ENCODE assay signal across 13 cellular contexts in the genomic region with DNA sequence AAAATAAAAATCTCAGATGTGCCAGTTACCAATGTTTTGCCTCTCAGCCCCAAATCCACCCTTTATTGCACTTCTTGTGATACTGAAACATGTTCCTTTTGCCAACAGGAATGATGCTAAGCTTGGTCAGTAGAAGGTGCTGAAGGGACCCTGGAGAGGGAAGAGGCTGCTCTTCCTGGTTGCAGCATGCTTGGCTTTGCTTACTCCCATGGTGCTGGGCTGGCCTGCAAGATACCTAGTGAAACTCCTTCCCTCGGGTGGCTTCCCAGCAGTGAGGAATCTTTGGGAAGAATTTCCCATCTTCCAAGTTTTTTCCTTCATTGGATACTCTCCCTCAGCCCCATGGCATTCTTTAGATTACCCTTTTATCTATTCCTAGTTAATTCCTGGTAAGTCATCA.
DNase-seq lines count a peak whose midpoint lies in the region; ATAC-seq and TF ChIP-seq lines count a peak whose summit lies in the region.
"Had no signal": no experiment of that assay in that cellular context is flagged by ENCODE, and none has a peak within 500 bp of the region (broad histone marks: within the 10 kb centered on the region; RNA-seq: fewer than 3 reads in every experiment).

No MANE protein-coding gene starts in this region.

- H3K9me3 ChIP-seq in right atrium auricular region (peaks cover 0 to 16% of the 10 kb centered on the region in 2 donors), tibial artery (peaks cover 0 to 11% (median 4%) of the 10 kb centered on the region in 3 donors)

- H3K27ac ChIP-seq in right atrium auricular region = peak overlapping the region; percentile 70 to 77
- peak overlapping the region; percentile 70 to 73 for H3K27ac ChIP-seq in tibial artery
- H3K27ac ChIP-seq: 22Rv1, BLaER1, HL-60 had no signal

- H3K36me3 ChIP-seq in right atrium auricular region (no peaks in the 10 kb centered on the region), tibial artery (no peaks in the 10 kb centered on the region)
- H3K36me3 ChIP-seq: BLaER1 had no signal

- intact Hi-C loops in Right ventricle myocardium inferior (cut with DNase I) = no loop called here
- intact Hi-C loops in cardiac septum (cut with DNase I) = no loop called here
- intact Hi-C loops in tibial artery (cut with DNase I; ENCODE audit: low total_unique reads) = no loop called here

- TF ChIP-seq CTCF in right atrium auricular region (IDR thresholded peaks at IDR 0.05) (no peak), tibial artery (IDR thresholded peaks at IDR 0.05) (no peak)

- DNase-seq in Right ventricle myocardium inferior (ENCODE audit: missing footprints) = no peak
- no peak for DNase-seq in cardiac septum (ENCODE audit: low spot score)
- DNase-seq in right atrium auricular region (ENCODE audit: low spot score) = no peak
- no peak for DNase-seq in tibial artery
- DNase-seq in cerebellum (ENCODE audit: low spot score) = no peak
- DNase-seq: DMS 273 treated with DMSO at 0.1 percent for 48 hours, HCEC 1CT, HFFc6 had no signal

- H3K4me3 ChIP-seq in right atrium auricular region (no peak overlapping the region), tibial artery (no peak overlapping the region)
- H3K4me3 ChIP-seq: BLaER1 had no signal

- H3K4me1 ChIP-seq in right atrium auricular region (peaks cover 0 to 25% of the 10 kb centered on the region in 2 donors), tibial artery (peaks cover 0 to 59% (median 19%) of the 10 kb centered on the region in 4 donors)
- H3K4me1 ChIP-seq: BLaER1 had no signal

- H3K27me3 ChIP-seq in right atrium auricular region (no peaks in the 10 kb centered on the region), tibial artery (no peaks in the 10 kb centered on the region)
- H3K27me3 ChIP-seq: BLaER1 had no signal

- ATAC-seq in Right ventricle myocardium inferior (peak; percentile 59), HG03196 (IDR thresholded peaks at IDR 0.05; ENCODE audit: unreplicated experiment) (no peak), HG02870 (IDR thresholded peaks at IDR 0.05; ENCODE audit: unreplicated experiment) (no peak)
